27 cellular contexts compared by ENCODE assay signal in the genomic region with DNA sequence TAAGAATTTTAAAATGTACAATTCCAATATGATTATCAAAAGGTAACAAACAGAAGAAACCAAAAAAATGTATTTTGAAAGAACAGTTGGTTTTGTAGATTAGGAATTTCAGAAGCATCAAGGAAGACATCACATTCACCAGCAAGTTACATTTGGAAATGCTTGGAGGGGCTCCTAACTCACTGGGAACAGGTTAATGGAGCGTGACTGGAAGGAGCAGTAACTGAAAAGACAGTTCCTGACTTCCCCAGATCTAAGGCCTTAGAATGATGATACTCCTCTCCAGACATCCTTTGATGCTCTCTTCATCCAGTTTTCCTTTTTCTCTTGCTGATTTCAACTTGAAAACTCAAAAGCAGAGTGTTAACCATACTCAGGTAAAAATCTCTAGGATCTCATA.
"Had no signal": no experiment of that assay in that cellular context is flagged by ENCODE, and none has a peak within 500 bp of the region (broad histone marks: within the 10 kb centered on the region; RNA-seq: fewer than 3 reads in every experiment).

No MANE protein-coding gene starts in this region.

- DNase-seq: hippocampal formation; left colon; left ventricle myocardium inferior; mesendoderm; naive B cell; natural killer cell; nucleus accumbens; pancreas; posterior cingulate gyrus; right lobe of liver; stimulated activated CD4-positive, alpha-beta T cell treated with anti-CD3 and anti-CD28 coated beads, Interleukin-1b, Interleukin-23, amount 100 ng/mL, for 48 hours; stimulated activated CD4-positive, alpha-beta T cell treated with anti-CD3 and anti-CD28 coated beads, Interleukin-2, amount 100 ng/mL, for 48 hours; stimulated activated CD4-positive, alpha-beta T cell treated with anti-CD3 and anti-CD28 coated beads, Interleukin-4, amount 100 ng/mL, for 4 hours; stimulated activated CD8-positive, alpha-beta memory T cell treated with anti-CD3 and anti-CD28 coated beads, Interleukin-4, amount 100 ng/mL, for 48 hours; stimulated activated naive CD4-positive, alpha-beta T cell treated with Interleukin-2 at 50 U/mL for 16 hours; stimulated activated naive CD8-positive, alpha-beta T cell treated with anti-CD3 and anti-CD28 coated beads, Interleukin-15, amount 100 ng/mL, for 72 hours; substantia nigra; uterus had no signal

- H3K4me3 ChIP-seq: left ventricle myocardium inferior, lung, pancreas, prostate gland, right atrium auricular region, right lobe of liver, smooth muscle cell, tibial nerve, uterus had no signal

- H3K9me3 Mint-ChIP-seq: mesothelial cell of epicardium; natural killer cell; neural crest cell; stimulated activated memory B cell treated with anti-CD40 and anti-IgM and Interleukin-4, amounts not matched to agents 10 μg/mL and 1 μg/mL and 100 μg/mL, for 72 hours; stimulated activated naive CD8-positive, alpha-beta T cell treated with anti-CD3 and anti-CD28 coated beads, Interleukin-15, amount 100 ng/mL, for 72 hours; type B pancreatic cell had no signal

- H3K27me3 ChIP-seq: pancreas, right atrium auricular region, right lobe of liver, tibial nerve, uterus had no signal

- H3K36me3 Mint-ChIP-seq: mesothelial cell of epicardium; naive B cell; natural killer cell; stimulated activated memory B cell treated with anti-CD40 and anti-IgM and Interleukin-4, amounts not matched to agents 10 μg/mL and 1 μg/mL and 100 μg/mL, for 72 hours; type B pancreatic cell had no signal

- H3K36me3 ChIP-seq: left ventricle myocardium inferior, pancreas, prostate gland, right atrium auricular region, right lobe of liver, tibial nerve, uterus had no signal

- H3K4me3 Mint-ChIP-seq: mesothelial cell of epicardium; naive B cell; natural killer cell; neural crest cell; stimulated activated memory B cell treated with anti-CD40 and anti-IgM and Interleukin-4, amounts not matched to agents 10 μg/mL and 1 μg/mL and 100 μg/mL, for 72 hours; stimulated activated naive CD8-positive, alpha-beta T cell treated with anti-CD3 and anti-CD28 coated beads, Interleukin-15, amount 100 ng/mL, for 72 hours; type B pancreatic cell had no signal

- H3K27ac Mint-ChIP-seq: mesothelial cell of epicardium; natural killer cell; stimulated activated memory B cell treated with anti-CD40 and anti-IgM and Interleukin-4, amounts not matched to agents 10 μg/mL and 1 μg/mL and 100 μg/mL, for 72 hours; type B pancreatic cell had no signal

- ATAC-seq: left colon; natural killer cell; pancreas; right lobe of liver; stimulated activated memory B cell treated with anti-CD40 and anti-IgM and Interleukin-4, amounts not matched to agents 10 μg/mL and 1 μg/mL and 100 μg/mL, for 72 hours; stimulated activated naive CD8-positive, alpha-beta T cell treated with anti-CD3 and anti-CD28 coated beads, Interleukin-15, amount 100 ng/mL, for 72 hours had no signal

- H3K4me1 Mint-ChIP-seq: natural killer cell; stimulated activated naive CD8-positive, alpha-beta T cell treated with anti-CD3 and anti-CD28 coated beads, Interleukin-15, amount 100 ng/mL, for 72 hours had no signal
